In the genomic region with DNA sequence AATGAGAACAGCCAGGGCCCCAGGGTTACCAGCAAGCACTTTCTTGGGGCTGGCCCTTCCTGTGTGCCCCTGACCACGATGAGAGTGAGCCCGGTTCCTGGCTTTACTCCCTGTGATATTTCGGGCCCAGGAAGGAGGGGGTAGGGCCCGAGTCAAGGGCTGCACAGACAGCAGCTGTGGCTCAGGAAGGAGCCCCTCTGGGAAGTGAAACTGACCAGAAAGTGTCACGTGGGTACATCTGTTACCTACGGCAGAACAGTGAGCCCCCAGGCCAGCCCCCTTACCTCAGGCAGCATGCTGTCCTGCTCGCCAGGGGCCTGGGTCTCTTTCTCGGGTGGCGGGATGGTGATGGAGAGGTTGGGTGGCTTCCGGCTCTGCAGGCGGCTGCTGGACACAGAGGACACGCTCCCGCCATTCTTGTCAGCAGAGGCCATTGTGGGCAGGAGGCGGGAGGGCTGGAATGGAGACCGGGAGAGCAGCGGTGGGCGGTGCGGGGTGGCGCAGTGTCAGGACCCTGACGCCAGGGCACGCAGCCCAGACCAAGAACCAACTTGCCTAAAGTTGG, we compare ENCODE assay signal across 10 cellular contexts. TPM values are rescaled to one million over a fixed set of nuclear protein-coding genes. Genes with fewer than 3 reads are reported as not detected.
DNase-seq lines count a peak whose midpoint lies in the region; ATAC-seq and TF ChIP-seq lines count a peak whose summit lies in the region.
"Had no signal": no experiment of that assay in that cellular context is flagged by ENCODE, and none has a peak within 500 bp of the region (broad histone marks: within the 10 kb centered on the region; RNA-seq: fewer than 3 reads in every experiment).

No MANE protein-coding gene starts in this region.

- H3K4me1 ChIP-seq in endodermal cell (ENCODE audit: control insufficient read depth, insufficient read depth, low read length), result no peaks in the 10 kb centered on the region

- H3K4me3 ChIP-seq in endodermal cell (ENCODE audit: low read length), result no peak overlapping the region

- no peak overlapping the region for H3K4me3 Mint-ChIP-seq in endodermal cell

- H3K36me3 Mint-ChIP-seq in endodermal cell (ENCODE audit: low read depth), result peaks cover 21% of the 10 kb centered on the region
- no peaks in the 10 kb centered on the region for H3K36me3 Mint-ChIP-seq in activated naive CD4-positive, alpha-beta T cell treated with anti-CD3 and anti-CD28 coated beads, Interleukin-2, amount 50 U/mL, for 72 hours

- H3K27me3 ChIP-seq in endodermal cell (ENCODE audit: control insufficient read depth, insufficient read depth, low read length, poor library complexity, severe bottlenecking), result no peaks in the 10 kb centered on the region

- H3K9me3 ChIP-seq in endodermal cell (ENCODE audit: control insufficient read depth, low read length), result no peaks in the 10 kb centered on the region

- H3K9me3 Mint-ChIP-seq in endodermal cell, result no peaks in the 10 kb centered on the region
- H3K9me3 Mint-ChIP-seq in activated naive CD4-positive, alpha-beta T cell treated with anti-CD3 and anti-CD28 coated beads, Interleukin-2, amount 50 U/mL, for 72 hours, result no peaks in the 10 kb centered on the region
- H3K9me3 Mint-ChIP-seq: T-cell had no signal

- WGBS in endodermal cell (ENCODE audit: insufficient coverage in 1 of 2, insufficient read length in 1 of 2), 2 experiments, result 90% methylated on average over 9 to 21 of the region's 21 CpGs

- peak; percentile 61 for ATAC-seq in HG03342 (IDR thresholded peaks at IDR 0.05; ENCODE audit: unreplicated experiment)
- ATAC-seq in activated naive CD4-positive, alpha-beta T cell treated with anti-CD3 and anti-CD28 coated beads, Interleukin-2, amount 50 U/mL, for 72 hours, result no peak

- no peaks in the 10 kb centered on the region for H3K4me1 Mint-ChIP-seq in endodermal cell

- H3K36me3 ChIP-seq in endodermal cell (ENCODE audit: control insufficient read depth, insufficient read depth, low read length), result no peaks in the 10 kb centered on the region

- DNase-seq in NOMO-1 (lab: John Stamatoyannopoulos, UW; ENCODE audit: unreplicated experiment in 2 of 2) (peak; percentile 32 to 63), NOMO-1 treated with dmso at 0.1 percent for 144 hours (lab: John Stamatoyannopoulos, UW; ENCODE audit: unreplicated experiment) (no peak), endodermal cell (no peak), superior temporal gyrus (ENCODE audit: extremely low spot score) (peak; percentile 28)
- DNase-seq in activated naive CD4-positive, alpha-beta T cell treated with anti-CD3 and anti-CD28 coated beads, Interleukin-2, amount 50 U/mL, for 72 hours (ENCODE audit: low spot score in 2 of 2), result no peak
- no peak for DNase-seq in activated effector memory CD4-positive, alpha-beta T cell treated with anti-CD3 and anti-CD28 coated beads, Interleukin-2, amount 50 U/mL, for 16 hours
- DNase-seq in stimulated activated CD8-positive, alpha-beta memory T cell treated with anti-CD3 and anti-CD28 coated beads, Interleukin-4, amount 100 ng/mL, for 48 hours, result no peak

- H3K27ac Mint-ChIP-seq in endodermal cell, result no peak overlapping the region
- no peak overlapping the region for H3K27ac Mint-ChIP-seq in activated naive CD4-positive, alpha-beta T cell treated with anti-CD3 and anti-CD28 coated beads, Interleukin-2, amount 50 U/mL, for 72 hours
- H3K27ac Mint-ChIP-seq: T-cell had no signal

- no peak for TF ChIP-seq CTCF in endodermal cell (conservative IDR thresholded peaks at IDR 0.05)

- H3K27ac ChIP-seq in endodermal cell (ENCODE audit: low read depth, low read length), result peak overlapping the region; percentile 89
- H3K27ac ChIP-seq: 22Rv1 had no signal

- no peaks in the 10 kb centered on the region for H3K27me3 Mint-ChIP-seq in endodermal cell (ENCODE audit: insufficient read depth)
- H3K27me3 Mint-ChIP-seq: T-cell had no signal

- no peak overlapping the region for H3K9ac ChIP-seq in endodermal cell (ENCODE audit: extremely low read depth, low read length, poor library complexity, severe bottlenecking)

RNA-seq across cellular contexts. Expression of gene AANAT, which starts 13.8 kb away (rescaled TPM):
- total RNA-seq in endodermal cell, result not detected
- not detected for polyA plus RNA-seq in endodermal cell (2013, experiment 1 of 2)
- polyA plus RNA-seq in endodermal cell (2013, experiment 2 of 2), result 0.29 TPM
- total RNA-seq in activated naive CD4-positive, alpha-beta T cell treated with anti-CD3 and anti-CD28 coated beads, Interleukin-2, amount 50 U/mL, for 72 hours, result not detected
- total RNA-seq: T-cell had no signal

RNA-seq across cellular contexts. Expression of gene RHBDF2, which starts 20.1 kb away (rescaled TPM):
- total RNA-seq in endodermal cell, result 10 to 100 TPM; 28.5 to 31.1 TPM
- 6.1 TPM for polyA plus RNA-seq in endodermal cell (2013, experiment 1 of 2)
- polyA plus RNA-seq in endodermal cell (2013, experiment 2 of 2), result 6.0 TPM
- 10 to 100 TPM; 30.4 to 43.1 TPM for total RNA-seq in activated naive CD4-positive, alpha-beta T cell treated with anti-CD3 and anti-CD28 coated beads, Interleukin-2, amount 50 U/mL, for 72 hours

RNA-seq across cellular contexts. Expression of gene UBE2O, which starts 28.2 kb away (rescaled TPM):
- total RNA-seq in endodermal cell, result 10 to 100 TPM; 45.4 to 46.5 TPM
- 41.5 TPM for polyA plus RNA-seq in endodermal cell (2013, experiment 1 of 2)
- polyA plus RNA-seq in endodermal cell (2013, experiment 2 of 2), result 38.4 TPM
- total RNA-seq in activated naive CD4-positive, alpha-beta T cell treated with anti-CD3 and anti-CD28 coated beads, Interleukin-2, amount 50 U/mL, for 72 hours, result 10 to 100 TPM; 17.3 to 45.8 TPM

RNA-seq across cellular contexts. Expression of gene CYGB, which starts 56.3 kb away (rescaled TPM):
- 1 to 10 TPM; 2.0 to 3.4 TPM for total RNA-seq in endodermal cell
- 3.3 TPM for polyA plus RNA-seq in endodermal cell (2013, experiment 1 of 2)
- polyA plus RNA-seq in endodermal cell (2013, experiment 2 of 2), result 2.3 TPM
- total RNA-seq in activated naive CD4-positive, alpha-beta T cell treated with anti-CD3 and anti-CD28 coated beads, Interleukin-2, amount 50 U/mL, for 72 hours, result not detected

RNA-seq across cellular contexts. Expression of gene PRCD, which starts 58.7 kb away (rescaled TPM):
- 1 to 10 TPM; 3.2 to 4.8 TPM for total RNA-seq in endodermal cell
- polyA plus RNA-seq in endodermal cell (2013, experiment 1 of 2), result 0.50 TPM
- polyA plus RNA-seq in endodermal cell (2013, experiment 2 of 2), result 2.2 TPM
- not detected for total RNA-seq in activated naive CD4-positive, alpha-beta T cell treated with anti-CD3 and anti-CD28 coated beads, Interleukin-2, amount 50 U/mL, for 72 hours

Comparison
In these comparisons a context has a peak if more than half of its experiments do, and no peak if none do; other contexts are left out.
1. DNase-seq: peak in NOMO-1 (2 of 2) and superior temporal gyrus (single experiment); none in NOMO-1 treated with dmso at 0.1 percent for 144 hours (single experiment), endodermal cell (single experiment), activated naive CD4-positive, alpha-beta T cell treated with anti-CD3 and anti-CD28 coated beads, Interleukin-2, amount 50 U/mL, for 72 hours (0 of 2), activated effector memory CD4-positive, alpha-beta T cell treated with anti-CD3 and anti-CD28 coated beads, Interleukin-2, amount 50 U/mL, for 16 hours (single experiment) and stimulated activated CD8-positive, alpha-beta memory T cell treated with anti-CD3 and anti-CD28 coated beads, Interleukin-4, amount 100 ng/mL, for 48 hours (single experiment).